ENCODE assay signal across 8 cellular contexts in the genomic region with DNA sequence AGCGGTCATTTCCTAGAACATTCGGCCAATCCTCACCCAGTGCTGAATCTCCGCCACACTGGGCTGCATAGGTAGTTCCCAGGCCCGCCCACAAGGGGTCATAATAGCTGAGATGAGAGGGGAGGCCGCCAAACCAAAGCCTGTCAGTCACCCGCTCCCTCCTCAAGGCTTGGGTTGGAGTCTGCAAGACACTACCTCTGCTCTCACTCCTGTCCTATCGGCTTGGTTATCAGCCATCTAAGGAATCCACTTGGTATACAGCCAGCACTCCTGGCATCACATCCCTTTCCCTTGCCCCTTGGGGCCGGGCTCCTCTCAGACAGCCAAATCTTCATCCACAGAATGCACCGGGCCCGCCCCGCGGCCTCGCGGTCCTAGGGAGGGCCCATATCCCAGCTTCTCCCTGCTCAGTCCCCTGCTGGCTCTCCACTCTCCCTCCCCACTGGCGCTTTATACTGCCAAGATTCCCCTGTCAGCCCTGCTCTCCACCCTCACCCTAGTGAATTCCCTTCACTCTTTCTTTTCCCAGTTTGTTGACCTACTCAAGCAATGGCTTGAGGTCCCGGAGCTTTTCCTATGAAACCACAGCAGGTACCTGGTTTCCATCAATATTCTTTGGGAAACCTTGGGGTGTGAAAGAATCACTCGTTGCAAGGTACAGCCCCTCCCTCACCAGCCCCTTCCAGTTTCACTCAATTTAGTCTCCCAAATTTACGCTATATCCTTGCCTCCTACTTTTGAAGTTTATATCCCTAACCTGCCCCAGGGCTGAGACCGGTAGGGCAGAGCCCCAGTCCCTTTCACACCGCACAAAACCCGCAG. TPM values are rescaled to one million over a fixed set of nuclear protein-coding genes. Genes with fewer than 3 reads are reported as not detected.
DNase-seq lines count a peak whose midpoint lies in the region; ATAC-seq and TF ChIP-seq lines count a peak whose summit lies in the region.

No MANE protein-coding gene starts in this region.

- peaks cover 40% of the 10 kb centered on the region for H3K36me3 Mint-ChIP-seq in endodermal cell (ENCODE audit: low read depth)
- peaks cover 3% of the 10 kb centered on the region for H3K36me3 Mint-ChIP-seq in mesothelial cell of epicardium

- H3K36me3 ChIP-seq in endodermal cell (ENCODE audit: control insufficient read depth, insufficient read depth, low read length) = peaks cover 49% of the 10 kb centered on the region

- ATAC-seq in HG02852 (IDR thresholded peaks at IDR 0.05; ENCODE audit: unreplicated experiment) = peak; percentile 59

- peak overlapping the region; percentile 86 for H3K4me3 ChIP-seq in endodermal cell (ENCODE audit: low read length)

- no peaks in the 10 kb centered on the region for H3K27me3 ChIP-seq in endodermal cell (ENCODE audit: control insufficient read depth, insufficient read depth, low read length, poor library complexity, severe bottlenecking)

- DNase-seq in NCI-H345 (lab: John Stamatoyannopoulos, UW) (peak; percentile 5), NCI-H345 treated with DMSO at 0.1 percent for 48 hours (lab: John Stamatoyannopoulos, UW; ENCODE audit: unreplicated experiment) (no peak), NCI-H82 treated with DMSO at 0.1 percent for 48 hours (lab: John Stamatoyannopoulos, UW; ENCODE audit: unreplicated experiment) (peak; percentile 62), endodermal cell (peak; percentile 99), mesothelial cell of epicardium (ENCODE audit: low spot score in 2 of 2, unreplicated experiment in 2 of 2) (peak in 1 of 2 experiments; percentile 82)
- DNase-seq in activated CD8-positive, alpha-beta memory T cell treated with anti-CD3 and anti-CD28 coated beads for 24 hours = peak; percentile 86
- DNase-seq in stimulated activated naive CD4-positive, alpha-beta T cell treated with Interleukin-2 at 50 U/mL for 16 hours (lab: John Stamatoyannopoulos, UW) = peak; percentile 72

- no peaks in the 10 kb centered on the region for H3K9me3 ChIP-seq in endodermal cell (ENCODE audit: control insufficient read depth, low read length)

- H3K4me1 Mint-ChIP-seq in endodermal cell = peaks cover 32% of the 10 kb centered on the region
- peaks cover 37% of the 10 kb centered on the region for H3K4me1 Mint-ChIP-seq in mesothelial cell of epicardium

- no peak overlapping the region for H3K9ac ChIP-seq in endodermal cell (ENCODE audit: extremely low read depth, low read length, poor library complexity, severe bottlenecking)

- H3K4me1 ChIP-seq in endodermal cell (ENCODE audit: control insufficient read depth, insufficient read depth, low read length) = peaks cover 4% of the 10 kb centered on the region

- H3K27ac ChIP-seq in endodermal cell (ENCODE audit: low read depth, low read length) = no peak overlapping the region

- peak overlapping the region; percentile 21 for H3K27ac Mint-ChIP-seq in endodermal cell
- H3K27ac Mint-ChIP-seq in mesothelial cell of epicardium = peak overlapping the region; percentile 84

- peak overlapping the region; percentile 69 for H3K4me3 Mint-ChIP-seq in endodermal cell
- peak overlapping the region; percentile 74 for H3K4me3 Mint-ChIP-seq in mesothelial cell of epicardium

- TF ChIP-seq CTCF in endodermal cell (conservative IDR thresholded peaks at IDR 0.05) (peak; percentile 97), mesothelial cell of epicardium (IDR thresholded peaks at IDR 0.05; ENCODE audit: unreplicated experiment) (peak; percentile 73)

- H3K9me3 Mint-ChIP-seq in endodermal cell (no peaks in the 10 kb centered on the region), mesothelial cell of epicardium (no peaks in the 10 kb centered on the region)

- H3K27me3 Mint-ChIP-seq in endodermal cell (ENCODE audit: insufficient read depth) (no peaks in the 10 kb centered on the region), mesothelial cell of epicardium (ENCODE audit: low read depth) (no peaks in the 10 kb centered on the region)

- 9 to 13% methylated on average over 19 to 21 of the region's 21 CpGs for WGBS in endodermal cell (ENCODE audit: insufficient coverage in 1 of 2, insufficient read length in 1 of 2), 2 experiments

RNA-seq across cellular contexts. Expression of gene IFFO1, which starts 1.5 kb away (rescaled TPM):
- 10 to 100 TPM; 10.9 to 30.7 TPM for total RNA-seq in endodermal cell
- 16.6 TPM for polyA plus RNA-seq in endodermal cell (2013, experiment 1 of 2)
- 14.0 TPM for polyA plus RNA-seq in endodermal cell (2013, experiment 2 of 2)
- total RNA-seq in mesothelial cell of epicardium = 14.8 to 16.1 TPM (median 14.8 TPM) in 3 replicates

RNA-seq across cellular contexts. Expression of gene NOP2, which starts 13.7 kb away (rescaled TPM):
- total RNA-seq in endodermal cell = 100 to 1,000 TPM in 1 of 2 donors, 10 to 100 TPM in 1; 51.6 to 135 TPM
- 43.2 TPM for polyA plus RNA-seq in endodermal cell (2013, experiment 1 of 2)
- polyA plus RNA-seq in endodermal cell (2013, experiment 2 of 2) = 38.9 TPM
- total RNA-seq in mesothelial cell of epicardium = 51.8 to 58.6 TPM (median 56.6 TPM) in 3 replicates

RNA-seq across cellular contexts. Expression of gene GAPDH, which starts 20.1 kb away (rescaled TPM):
- total RNA-seq in endodermal cell (1,000 to 10,000 TPM; 2,848 to 5,273 TPM), mesothelial cell of epicardium (2,078 to 2,104 TPM (median 2,089 TPM) in 3 replicates)
- polyA plus RNA-seq in endodermal cell (2013, experiment 1 of 2) = 3,905 TPM
- polyA plus RNA-seq in endodermal cell (2013, experiment 2 of 2) = 3,777 TPM

RNA-seq across cellular contexts. Expression of gene CHD4, which starts 52.8 kb away (rescaled TPM):
- total RNA-seq in endodermal cell = 100 to 1,000 TPM; 276 to 385 TPM
- 300 TPM for polyA plus RNA-seq in endodermal cell (2013, experiment 1 of 2)
- 277 TPM for polyA plus RNA-seq in endodermal cell (2013, experiment 2 of 2)
- 332 to 358 TPM (median 332 TPM) in 3 replicates for total RNA-seq in mesothelial cell of epicardium
